28 cellular contexts compared by ENCODE assay signal in genomic region chr15:82135645-82136044, GRCh38.
A peak's percentile ranks its signal among the peaks of the same experiment; 100 is the strongest.
DNase-seq lines count a peak whose midpoint lies in the region; ATAC-seq and TF ChIP-seq lines count a peak whose summit lies in the region.
"Had no signal": no experiment of that assay in that cellular context is flagged by ENCODE, and none has a peak within 500 bp of the region (broad histone marks: within the 10 kb centered on the region; RNA-seq: fewer than 3 reads in every experiment).

No MANE protein-coding gene starts in this region.

- H3K4me1 ChIP-seq in ACC112 (ENCODE audit: control insufficient read depth, insufficient read depth, low read length, unreplicated experiment) (peaks cover 42% of the 10 kb centered on the region), IMR-90 (ENCODE audit: control insufficient read depth, insufficient read depth, low read length) (peaks cover 23% of the 10 kb centered on the region), foreskin keratinocyte (peaks cover 13% of the 10 kb centered on the region)
- H3K4me1 ChIP-seq: body of pancreas had no signal

- H3K9me3 ChIP-seq in IMR-90 (ENCODE audit: control insufficient read depth, insufficient read depth, low read length), result no peaks in the 10 kb centered on the region
- H3K9me3 ChIP-seq: body of pancreas, gastroesophageal sphincter, stomach, tibial nerve had no signal

- H3K4me2 ChIP-seq in IMR-90 (ENCODE audit: low read depth, low read length), result no peak overlapping the region

- no peak overlapping the region for H3K27ac Mint-ChIP-seq in stimulated activated memory B cell treated with anti-CD40 and anti-IgM and Interleukin-4, amounts not matched to agents 10 μg/mL and 1 μg/mL and 100 μg/mL, for 72 hours
- H3K27ac Mint-ChIP-seq: activated CD4-positive, alpha-beta T cell treated with anti-CD3 and anti-CD28 coated beads, Interleukin-2, amount 10 ng/mL, durations not matched to agents 24 days and 14 days; activated naive CD8-positive, alpha-beta T cell treated with anti-CD3 and anti-CD28 coated beads, Interleukin-2, amount 10 ng/mL, durations not matched to agents 7 days and 5 days; natural killer cell had no signal

- peak overlapping the region; percentile 67 for H3K4ac ChIP-seq in IMR-90 (ENCODE audit: low read depth, low read length)

- peak overlapping the region; percentile 44; the same call in 1 of the 2 replicates for H4K5ac ChIP-seq in IMR-90 (ENCODE audit: low read depth, low read length)

- peak overlapping the region; percentile 82; the same call in 1 of the 2 replicates for H3K18ac ChIP-seq in IMR-90 (ENCODE audit: low read depth, low read length)

- H4K91ac ChIP-seq in IMR-90 (ENCODE audit: insufficient read depth, low read depth, low read length), result peak overlapping the region; percentile 43; the same call in 1 of the 2 replicates

- no peak for TF ChIP-seq CTCF in IMR-90 (conservative IDR thresholded peaks at IDR 0.05; ENCODE audit: low read depth, low read length)
- TF ChIP-seq CTCF in astrocyte of the cerebellum (IDR thresholded peaks at IDR 0.05; ENCODE audit: low read depth, low read length, missing control alignments), result no peak
- TF ChIP-seq CTCF in foreskin fibroblast (IDR thresholded peaks at IDR 0.05; ENCODE audit: low read depth, low read length), result no peak
- TF ChIP-seq CTCF in foreskin keratinocyte (conservative IDR thresholded peaks at IDR 0.05), result no peak

- H4K8ac ChIP-seq in IMR-90 (ENCODE audit: low read depth in 2 of 2, low read length in 2 of 2), result peak overlapping the region in 1 of 2 experiments; percentile 59; a peak in 2 of 4 replicates

- peak overlapping the region; percentile 69 for H2BK120ac ChIP-seq in IMR-90 (ENCODE audit: low read depth, low read length)

- no peak overlapping the region for H3K9ac ChIP-seq in IMR-90 (ENCODE audit: low read depth, low read length)

- BruUV-seq in IMR-90 (replicated peaks; lab: Mats Ljungman, UMichigan), result no TSS peak

- H2BK5ac ChIP-seq in IMR-90 (ENCODE audit: low read depth, low read length, poor library complexity, severe bottlenecking), result peak overlapping the region; percentile 75

- DNase-seq in IMR-90 (peak; percentile 70), astrocyte of the cerebellum (ENCODE audit: low read depth) (peak; percentile 65), foreskin fibroblast (peak; percentile 30 to 57), G401 (ENCODE audit: low spot score) (no peak), foreskin keratinocyte (no peak), H4 (ENCODE audit: low spot score) (no peak)
- DNase-seq: ACHN; activated CD4-positive, alpha-beta T cell treated with anti-CD3 and anti-CD28 coated beads, Interleukin-2, amount 10 ng/mL, durations not matched to agents 24 days and 14 days; activated gamma-delta T cell; activated naive CD8-positive, alpha-beta T cell treated with anti-CD3 and anti-CD28 coated beads, Interleukin-2, amount 10 ng/mL, durations not matched to agents 7 days and 5 days; activated T-cell treated with anti-CD3 and anti-CD28 coated beads, Interleukin-2, amount 50 U/mL, for 1 hour; body of pancreas; DMS153; effector CD8-positive, alpha-beta T cell; GF-D8; hypothalamus; KG1; midbrain; natural killer cell; NCI-H1436; occipital lobe; stomach had no signal

- dilution Hi-C loops in IMR-90 (cut with HindIII; ENCODE audit: low sequenced_read_pairs, unreplicated experiment), result no loop called here

- CTCF ChIA-PET in IMR-90 (lab: Yijun Ruan, JAX), result interaction anchor here (0.6 to 1.8 kb wide), 3 partner anchors 27 to 1029 kb away, joined by 3 to 5 read pairs (median 4); no protein-coding TSS in a partner anchor

- no peak for TF ChIP-seq POLR2A in IMR-90 (IDR thresholded peaks at IDR 0.05; ENCODE audit: low read depth, low read length)

- in situ Hi-C loops in IMR-90 (cut with MboI; ENCODE audit: low sequenced_read_pairs), result no loop called here
- in situ Hi-C loops in astrocyte of the cerebellum (cut with HindIII; ENCODE audit: low sequenced_read_pairs), result no loop called here
- in situ Hi-C loops in G401 (cut with HindIII; ENCODE audit: low sequenced_read_pairs), result no loop called here

- H4K20me1 ChIP-seq in IMR-90 (ENCODE audit: insufficient read depth, low read length), result no peaks in the 10 kb centered on the region

- H3K4me3 ChIP-seq in ACC112 (ENCODE audit: low read depth, low read length), result no peak overlapping the region
- H3K4me3 ChIP-seq in IMR-90 (ENCODE audit: insufficient read depth, low read depth, low read length), result no peak overlapping the region
- H3K4me3 ChIP-seq in astrocyte of the cerebellum (ENCODE audit: low read depth, low read length), result no peak overlapping the region
- no peak overlapping the region for H3K4me3 ChIP-seq in foreskin fibroblast (ENCODE audit: low read depth in 1 of 2, low read length in 2 of 2)
- H3K4me3 ChIP-seq: body of pancreas, gastroesophageal sphincter, stomach, tibial nerve had no signal

- H3K27me3 Mint-ChIP-seq in stimulated activated memory B cell treated with anti-CD40 and anti-IgM and Interleukin-4, amounts not matched to agents 10 μg/mL and 1 μg/mL and 100 μg/mL, for 72 hours, result no peaks in the 10 kb centered on the region
- H3K27me3 Mint-ChIP-seq: activated CD4-positive, alpha-beta T cell treated with anti-CD3 and anti-CD28 coated beads, Interleukin-2, amount 10 ng/mL, durations not matched to agents 24 days and 14 days; activated naive CD8-positive, alpha-beta T cell treated with anti-CD3 and anti-CD28 coated beads, Interleukin-2, amount 10 ng/mL, durations not matched to agents 7 days and 5 days had no signal

- H3K27me3 ChIP-seq in ACC112 (ENCODE audit: insufficient read depth, low read length) (no peaks in the 10 kb centered on the region), IMR-90 (ENCODE audit: control insufficient read depth, insufficient read depth, low read length) (no peaks in the 10 kb centered on the region), foreskin keratinocyte (no peaks in the 10 kb centered on the region)
- H3K27me3 ChIP-seq: body of pancreas, gastroesophageal sphincter, stomach, tibial nerve had no signal

- H2AK5ac ChIP-seq in IMR-90 (ENCODE audit: low read depth, low read length), result peak overlapping the region; percentile 62; the same call in 1 of the 2 replicates

- peak overlapping the region; percentile 67; the same call in 1 of the 3 replicates for H2BK15ac ChIP-seq in IMR-90 (ENCODE audit: low read depth, low read length)

- peak overlapping the region; percentile 47; the same call in 1 of the 2 replicates for H2BK20ac ChIP-seq in IMR-90 (ENCODE audit: low read depth, low read length)

- H3K27ac ChIP-seq in ACC112 (ENCODE audit: low read depth, low read length), result peak overlapping the region; percentile 37
- no peak overlapping the region for H3K27ac ChIP-seq in IMR-90 (ENCODE audit: insufficient read depth, low read length)
- H3K27ac ChIP-seq in foreskin keratinocyte, result no peak overlapping the region
- H3K27ac ChIP-seq: body of pancreas, gastroesophageal sphincter, stomach, tibial nerve, VCaP had no signal

- H3K23ac ChIP-seq in IMR-90 (ENCODE audit: low read depth, low read length), result no peak overlapping the region

- peaks cover 48% of the 10 kb centered on the region for H3K36me3 Mint-ChIP-seq in stimulated activated memory B cell treated with anti-CD40 and anti-IgM and Interleukin-4, amounts not matched to agents 10 μg/mL and 1 μg/mL and 100 μg/mL, for 72 hours

- H3K4me1 Mint-ChIP-seq in stimulated activated memory B cell treated with anti-CD40 and anti-IgM and Interleukin-4, amounts not matched to agents 10 μg/mL and 1 μg/mL and 100 μg/mL, for 72 hours, result no peaks in the 10 kb centered on the region

- peaks cover 0 to 8% of the 10 kb centered on the region in 2 experiments; a peak in 2 of 4 replicates for H3K79me1 ChIP-seq in IMR-90 (ENCODE audit: low read depth in 1 of 2, low read length in 2 of 2)

- POLR2A ChIA-PET in IMR-90 (lab: Charles Lee; ENCODE audit: unreplicated experiment), result no interaction called here

- no peak for TF ChIP-seq RAD21 in IMR-90 (IDR thresholded peaks at IDR 0.05; ENCODE audit: low read length)

- intact Hi-C loops in IMR-90 (cut with micrococcal nuclease), result loop anchor here (5.0 kb wide), 1 partner anchor 723 kb away; no protein-coding TSS in a partner anchor

- peaks cover 17% of the 10 kb centered on the region for H3K9me1 ChIP-seq in IMR-90 (ENCODE audit: insufficient read depth, low read length)

- H3K79me2 ChIP-seq in ACC112 (ENCODE audit: control insufficient read depth, insufficient read depth, low read length, unreplicated experiment), result no peaks in the 10 kb centered on the region

- no CpG with 5 or more reads among the region's 3 CpGs for WGBS in IMR-90 (ENCODE audit: extremely low coverage in 2 of 2, insufficient read length in 1 of 2), 2 experiments

- H3K14ac ChIP-seq in IMR-90 (replicated peaks; ENCODE audit: low read depth, low read length), result peak overlapping the region; percentile 56; the same call in 1 of the 2 replicates

- H2AFZ ChIP-seq in ACC112 (ENCODE audit: low read length, unreplicated experiment) (no peak overlapping the region), IMR-90 (replicated peaks; ENCODE audit: low read length, poor library complexity) (peak overlapping the region; percentile 12)

- H2AK9ac ChIP-seq in IMR-90 (replicated peaks; ENCODE audit: low read depth, low read length, poor library complexity), result peak overlapping the region; percentile 75

- no peaks in the 10 kb centered on the region for H3K9me3 Mint-ChIP-seq in stimulated activated memory B cell treated with anti-CD40 and anti-IgM and Interleukin-4, amounts not matched to agents 10 μg/mL and 1 μg/mL and 100 μg/mL, for 72 hours
- H3K9me3 Mint-ChIP-seq: activated CD4-positive, alpha-beta T cell treated with anti-CD3 and anti-CD28 coated beads, Interleukin-2, amount 10 ng/mL, durations not matched to agents 24 days and 14 days; activated naive CD8-positive, alpha-beta T cell treated with anti-CD3 and anti-CD28 coated beads, Interleukin-2, amount 10 ng/mL, durations not matched to agents 7 days and 5 days; natural killer cell had no signal

- H3K4me3 Mint-ChIP-seq in stimulated activated memory B cell treated with anti-CD40 and anti-IgM and Interleukin-4, amounts not matched to agents 10 μg/mL and 1 μg/mL and 100 μg/mL, for 72 hours, result no peak overlapping the region
- H3K4me3 Mint-ChIP-seq: activated CD4-positive, alpha-beta T cell treated with anti-CD3 and anti-CD28 coated beads, Interleukin-2, amount 10 ng/mL, durations not matched to agents 24 days and 14 days; activated naive CD8-positive, alpha-beta T cell treated with anti-CD3 and anti-CD28 coated beads, Interleukin-2, amount 10 ng/mL, durations not matched to agents 7 days and 5 days; natural killer cell had no signal

- H3K56ac ChIP-seq in IMR-90 (ENCODE audit: extremely low read depth, insufficient read depth, low read length), result no peak overlapping the region

- ATAC-seq in IMR-90 (ENCODE audit: low read depth) (no peak), foreskin keratinocyte (no peak)
- ATAC-seq in stimulated activated memory B cell treated with anti-CD40 and anti-IgM and Interleukin-4, amounts not matched to agents 10 μg/mL and 1 μg/mL and 100 μg/mL, for 72 hours, result no peak
- ATAC-seq: body of pancreas, gastroesophageal sphincter, natural killer cell, SK-N-SH treated with all-trans-retinoic acid at 6 μM for 48 hours had no signal

- 0 out of 2 replicates have a peak, but pooled peaks cover 2% of the 10 kb centered on the region for H3K36me3 ChIP-seq in ACC112 (ENCODE audit: insufficient read depth, low read length)
- H3K36me3 ChIP-seq in IMR-90 (ENCODE audit: control insufficient read depth, insufficient read depth, low read length), result 0 out of 2 replicates have a peak, but pooled peaks cover 1% of the 10 kb centered on the region

TF ChIP-seq in IMR-90, 13 proteins besides CTCF, POLR2A, EP300 and RAD21 (continues in another document):
- no peak for TF ChIP-seq FOS (IDR thresholded peaks at IDR 0.05; ENCODE audit: low read depth, low read length)

Comparison
In these comparisons a context has a peak if more than half of its experiments do, and no peak if none do; other contexts are left out.
1. DNase-seq: peak in IMR-90 (single experiment), astrocyte of the cerebellum (single experiment) and foreskin fibroblast (2 of 2); none in G401 (single experiment), foreskin keratinocyte (0 of 2) and H4 (single experiment).